In genomic region chr3:114624047-114624445, GRCh38 we compare ENCODE assay signal across 8 cellular contexts.
A peak's percentile ranks its signal among the peaks of the same experiment; 100 is the strongest.
DNase-seq lines count a peak whose midpoint lies in the region; ATAC-seq and TF ChIP-seq lines count a peak whose summit lies in the region.

No MANE protein-coding gene starts in this region.

- peak overlapping the region; percentile 62 to 95 (median 89) for H3K27ac ChIP-seq in stomach
- H3K27ac ChIP-seq in effector memory CD4-positive, alpha-beta T cell (ENCODE audit: insufficient read depth, low read length, poor library complexity, severe bottlenecking), result no peak overlapping the region

- DNase-seq in H4 (ENCODE audit: low spot score), result peak; percentile 56
- peak; percentile 27 for DNase-seq in cerebellar cortex (ENCODE audit: low spot score)
- DNase-seq in left kidney (ENCODE audit: low read depth, low spot score), result peak; percentile 69
- DNase-seq in stomach, result no peak
- no peak for DNase-seq in activated CD4-positive, alpha-beta T cell treated with anti-CD3 and anti-CD28 coated beads for 48 hours
- DNase-seq in SKM-1 treated with dmso at 0.1 percent for 144 hours (lab: John Stamatoyannopoulos, UW; ENCODE audit: unreplicated experiment), result no peak
- no peak for DNase-seq in effector memory CD4-positive, alpha-beta T cell

- no peaks in the 10 kb centered on the region for H3K9me3 ChIP-seq in stomach
- H3K9me3 ChIP-seq in effector memory CD4-positive, alpha-beta T cell (ENCODE audit: control insufficient read depth, low read length), result no peaks in the 10 kb centered on the region

- H3K27me3 ChIP-seq in stomach, result no peaks in the 10 kb centered on the region
- H3K27me3 ChIP-seq in effector memory CD4-positive, alpha-beta T cell (replicated peaks; ENCODE audit: control insufficient read depth, insufficient read depth, low read length, poor library complexity, severe bottlenecking), result no peaks in the 10 kb centered on the region

- ATAC-seq in HG02938 (IDR thresholded peaks at IDR 0.05; ENCODE audit: unreplicated experiment), result no peak

- no peaks in the 10 kb centered on the region for H3K36me3 ChIP-seq in stomach
- H3K36me3 ChIP-seq in effector memory CD4-positive, alpha-beta T cell (ENCODE audit: control insufficient read depth, insufficient read depth, low read length), result no peaks in the 10 kb centered on the region

- TF ChIP-seq EP300 in stomach (IDR thresholded peaks at IDR 0.05), result peak; percentile 85

- no peak for TF ChIP-seq POLR2A in stomach (IDR thresholded peaks at IDR 0.05)

- TF ChIP-seq CTCF in stomach (IDR thresholded peaks at IDR 0.05), result no peak

- peaks cover 3 to 60% (median 31%) of the 10 kb centered on the region in 4 donors for H3K4me1 ChIP-seq in stomach
- no peaks in the 10 kb centered on the region for H3K4me1 ChIP-seq in effector memory CD4-positive, alpha-beta T cell (ENCODE audit: control insufficient read depth, insufficient read depth, low read length, poor library complexity, severe bottlenecking)

- H3K4me3 ChIP-seq in stomach, result peak overlapping the region; percentile 4 to 45 (median 30)
- H3K4me3 ChIP-seq in effector memory CD4-positive, alpha-beta T cell (ENCODE audit: insufficient read depth, low read depth, low read length, poor library complexity, severe bottlenecking), result no peak overlapping the region

- intact Hi-C loops in stomach (cut with DNase I; ENCODE audit: low total_unique reads), result no loop called here

- WGBS in stomach, 5 donors, result 58 to 79% (median 64%) methylated on average over 6 of the region's 6 CpGs

Comparison
In these comparisons a context has a peak if more than half of its experiments do, and no peak if none do; other contexts are left out.
1. DNase-seq: peak in H4 (single experiment), cerebellar cortex (single experiment) and left kidney (single experiment); none in stomach (single experiment), activated CD4-positive, alpha-beta T cell treated with anti-CD3 and anti-CD28 coated beads for 48 hours (single experiment), SKM-1 treated with dmso at 0.1 percent for 144 hours (single experiment) and effector memory CD4-positive, alpha-beta T cell (0 of 3).